11 cellular contexts compared by ENCODE assay signal in the genomic region with DNA sequence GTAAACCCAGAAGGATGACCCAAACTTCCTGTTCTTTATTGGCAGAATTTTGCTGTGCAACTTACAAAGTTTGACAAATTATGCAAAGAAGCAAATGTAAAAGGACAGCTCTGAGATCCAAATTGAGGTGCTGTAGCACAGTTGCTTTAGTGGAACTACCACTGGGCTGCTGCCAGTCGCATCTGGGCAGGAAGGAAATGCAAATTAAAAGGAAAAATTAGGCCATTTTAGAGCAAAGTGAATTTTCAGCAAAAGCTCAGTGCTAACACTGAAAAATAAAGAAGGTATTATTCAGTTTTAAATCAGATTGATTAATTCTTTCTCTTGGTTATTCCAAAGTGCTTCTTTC.
DNase-seq lines count a peak whose midpoint lies in the region; ATAC-seq and TF ChIP-seq lines count a peak whose summit lies in the region.
"Had no signal": no experiment of that assay in that cellular context is flagged by ENCODE, and none has a peak within 500 bp of the region (broad histone marks: within the 10 kb centered on the region; RNA-seq: fewer than 3 reads in every experiment).

No MANE protein-coding gene starts in this region.

- ATAC-seq in GM18909 (IDR thresholded peaks at IDR 0.05; ENCODE audit: poor library complexity, unreplicated experiment) (peak; percentile 38), HG02759 (IDR thresholded peaks at IDR 0.05; ENCODE audit: unreplicated experiment) (peak; percentile 23), WTC11 (no peak), GM21717 (IDR thresholded peaks at IDR 0.05; ENCODE audit: unreplicated experiment) (no peak)

- H3K27me3 ChIP-seq in neuron (ENCODE audit: insufficient read depth, low read length): no peaks in the 10 kb centered on the region

- peak overlapping the region; percentile 39 for H3K27ac Mint-ChIP-seq in WTC11
- H3K27ac Mint-ChIP-seq: T-helper 1 cell treated with Interleukin-12 subunit alpha and Interleukin-12 subunit beta and Interleukin-4 antibody, amounts not matched to agents 30 μg/mL and 1 μg/mL, for 36 hours had no signal

- H3K9me3 ChIP-seq in neuron (ENCODE audit: low read length): no peaks in the 10 kb centered on the region

- no peak for TF ChIP-seq CTCF in WTC11 (IDR thresholded peaks at IDR 0.05)

- H3K36me3 ChIP-seq in neuron (ENCODE audit: insufficient read depth, low read length): no peaks in the 10 kb centered on the region

- CTCF ChIA-PET in WTC11 (lab: Charles Lee): interaction anchor here (0.6 to 1.0 kb wide), 4 partner anchors 9 to 530 kb away, joined by 3 to 7 read pairs (median 4); no protein-coding TSS in a partner anchor

- H3K36me3 Mint-ChIP-seq in WTC11: no peaks in the 10 kb centered on the region

- H3K4me1 ChIP-seq in neuron (ENCODE audit: insufficient read depth, low read length): no peaks in the 10 kb centered on the region

- H3K4me3 ChIP-seq in neuron (ENCODE audit: low read length): no peak overlapping the region
- H3K4me3 ChIP-seq: K562 had no signal

- peak overlapping the region; percentile 87 for H2AFZ ChIP-seq in neuron (ENCODE audit: low read depth, low read length)

- POLR2A ChIA-PET in WTC11 (lab: Charles Lee): no interaction called here

- H3K27me3 Mint-ChIP-seq in WTC11 (ENCODE audit: low read depth): no peaks in the 10 kb centered on the region

- DNase-seq in WTC11 (ENCODE audit: low spot score) (no peak), NCI-H524 treated with DMSO at 0.1 percent for 48 hours (lab: John Stamatoyannopoulos, UW) (no peak), GF-D8 (lab: John Stamatoyannopoulos, UW) (no peak)
- no peak for DNase-seq in stimulated activated CD4-positive, alpha-beta T cell treated with anti-CD3 and anti-CD28 coated beads, Interleukin-15, amount 100 ng/mL, for 24 hours
- DNase-seq: activated T-cell treated with anti-CD3 and anti-CD28 coated beads, Interleukin-2, amount 50 U/mL, for 48 hours had no signal

- H3K4me3 Mint-ChIP-seq in WTC11: no peak overlapping the region
- H3K4me3 Mint-ChIP-seq: T-helper 1 cell treated with Interleukin-12 subunit alpha and Interleukin-12 subunit beta and Interleukin-4 antibody, amounts not matched to agents 30 μg/mL and 1 μg/mL, for 36 hours had no signal

- H3K9me3 Mint-ChIP-seq in WTC11: no peaks in the 10 kb centered on the region
- H3K9me3 Mint-ChIP-seq: T-helper 1 cell treated with Interleukin-12 subunit alpha and Interleukin-12 subunit beta and Interleukin-4 antibody, amounts not matched to agents 30 μg/mL and 1 μg/mL, for 36 hours had no signal

- H3K4me1 Mint-ChIP-seq in WTC11: peaks cover 19% of the 10 kb centered on the region

TF ChIP-seq in WTC11, 78 proteins besides CTCF, POLR2A, EP300 and RAD21:
- no peak for TF ChIP-seq NR1H2 (CRISPR knock-in tag; IDR thresholded peaks at IDR 0.05)
- TF ChIP-seq, protein P1, sequence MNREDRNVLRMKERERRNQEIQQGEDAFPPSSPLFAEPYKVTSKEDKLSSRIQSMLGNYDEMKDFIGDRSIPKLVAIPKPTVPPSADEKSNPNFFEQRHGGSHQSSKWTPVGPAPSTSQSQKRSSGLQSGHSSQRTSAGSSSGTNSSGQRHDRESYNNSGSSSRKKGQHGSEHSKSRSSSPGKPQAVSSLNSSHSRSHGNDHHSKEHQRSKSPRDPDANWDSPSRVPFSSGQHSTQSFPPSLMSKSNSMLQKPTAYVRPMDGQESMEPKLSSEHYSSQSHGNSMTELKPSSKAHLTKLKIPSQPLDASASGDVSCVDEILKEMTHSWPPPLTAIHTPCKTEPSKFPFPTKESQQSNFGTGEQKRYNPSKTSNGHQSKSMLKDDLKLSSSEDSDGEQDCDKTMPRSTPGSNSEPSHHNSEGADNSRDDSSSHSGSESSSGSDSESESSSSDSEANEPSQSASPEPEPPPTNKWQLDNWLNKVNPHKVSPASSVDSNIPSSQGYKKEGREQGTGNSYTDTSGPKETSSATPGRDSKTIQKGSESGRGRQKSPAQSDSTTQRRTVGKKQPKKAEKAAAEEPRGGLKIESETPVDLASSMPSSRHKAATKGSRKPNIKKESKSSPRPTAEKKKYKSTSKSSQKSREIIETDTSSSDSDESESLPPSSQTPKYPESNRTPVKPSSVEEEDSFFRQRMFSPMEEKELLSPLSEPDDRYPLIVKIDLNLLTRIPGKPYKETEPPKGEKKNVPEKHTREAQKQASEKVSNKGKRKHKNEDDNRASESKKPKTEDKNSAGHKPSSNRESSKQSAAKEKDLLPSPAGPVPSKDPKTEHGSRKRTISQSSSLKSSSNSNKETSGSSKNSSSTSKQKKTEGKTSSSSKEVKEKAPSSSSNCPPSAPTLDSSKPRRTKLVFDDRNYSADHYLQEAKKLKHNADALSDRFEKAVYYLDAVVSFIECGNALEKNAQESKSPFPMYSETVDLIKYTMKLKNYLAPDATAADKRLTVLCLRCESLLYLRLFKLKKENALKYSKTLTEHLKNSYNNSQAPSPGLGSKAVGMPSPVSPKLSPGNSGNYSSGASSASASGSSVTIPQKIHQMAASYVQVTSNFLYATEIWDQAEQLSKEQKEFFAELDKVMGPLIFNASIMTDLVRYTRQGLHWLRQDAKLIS (CRISPR knock-in tag; IDR thresholded peaks at IDR 0.05; ENCODE audit: borderline replicate concordance): no peak
- no peak for TF ChIP-seq MYBL2 (CRISPR knock-in tag; IDR thresholded peaks at IDR 0.05)
- TF ChIP-seq, protein P2, sequence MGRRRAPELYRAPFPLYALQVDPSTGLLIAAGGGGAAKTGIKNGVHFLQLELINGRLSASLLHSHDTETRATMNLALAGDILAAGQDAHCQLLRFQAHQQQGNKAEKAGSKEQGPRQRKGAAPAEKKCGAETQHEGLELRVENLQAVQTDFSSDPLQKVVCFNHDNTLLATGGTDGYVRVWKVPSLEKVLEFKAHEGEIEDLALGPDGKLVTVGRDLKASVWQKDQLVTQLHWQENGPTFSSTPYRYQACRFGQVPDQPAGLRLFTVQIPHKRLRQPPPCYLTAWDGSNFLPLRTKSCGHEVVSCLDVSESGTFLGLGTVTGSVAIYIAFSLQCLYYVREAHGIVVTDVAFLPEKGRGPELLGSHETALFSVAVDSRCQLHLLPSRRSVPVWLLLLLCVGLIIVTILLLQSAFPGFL (CRISPR knock-in tag; IDR thresholded peaks at IDR 0.05; ENCODE audit: borderline replicate concordance): no peak

Comparison
In these comparisons a context has a peak if more than half of its experiments do, and no peak if none do; other contexts are left out.
1. ATAC-seq: peak in GM18909 (single experiment) and HG02759 (single experiment); none in WTC11 (single experiment) and GM21717 (single experiment).